Comparison of ENCODE assay signal across 18 cellular contexts in genomic region chr3:146134348-146135117, GRCh38. TPM values are rescaled to one million over a fixed set of nuclear protein-coding genes. Genes with fewer than 3 reads are reported as not detected.
DNase-seq lines count a peak whose midpoint lies in the region; ATAC-seq, FAIRE-seq and TF ChIP-seq lines count a peak whose summit lies in the region.
"Had no signal": no experiment of that assay in that cellular context is flagged by ENCODE, and none has a peak within 500 bp of the region (broad histone marks: within the 10 kb centered on the region; RNA-seq: fewer than 3 reads in every experiment).

No MANE protein-coding gene starts in this region.

- H3K9me3 ChIP-seq in cardiac muscle cell (ENCODE audit: low read depth) (no peaks in the 10 kb centered on the region), heart right ventricle (no peaks in the 10 kb centered on the region), astrocyte (ENCODE audit: insufficient read depth, low read depth, low read length) (no peaks in the 10 kb centered on the region)
- H3K9me3 ChIP-seq: adrenal gland, Caco-2, stomach had no signal

- H3K27ac Mint-ChIP-seq in astrocyte (ENCODE audit: unreplicated experiment), result peak overlapping the region; percentile 54
- H3K27ac Mint-ChIP-seq: activated CD4-positive, alpha-beta memory T cell treated with anti-CD3 and anti-CD28 coated beads for 36 hours; dendritic cell treated with granulocyte-macrophage colony-stimulating factor and Interleukin-4, amounts not matched to agents 40 ng/mL and 50 ng/mL, for 4 days had no signal

- H3K27me3 Mint-ChIP-seq in astrocyte (ENCODE audit: low read depth, unreplicated experiment), result no peaks in the 10 kb centered on the region
- H3K27me3 Mint-ChIP-seq: activated CD4-positive, alpha-beta memory T cell treated with anti-CD3 and anti-CD28 coated beads for 36 hours; dendritic cell treated with granulocyte-macrophage colony-stimulating factor and Interleukin-4, amounts not matched to agents 40 ng/mL and 50 ng/mL, for 4 days had no signal

- TF ChIP-seq CTCF in cardiac muscle cell (IDR thresholded peaks at IDR 0.05; ENCODE audit: low read depth, low read length) (no peak), heart right ventricle (IDR thresholded peaks at IDR 0.05) (no peak), astrocyte (IDR thresholded peaks at IDR 0.05; ENCODE audit: insufficient read depth, low read depth, low read length) (no peak)

- H3K4me2 ChIP-seq in astrocyte (ENCODE audit: low read length), result no peak overlapping the region

- H4K20me1 ChIP-seq in astrocyte (ENCODE audit: insufficient read depth, low read length), result peaks cover 54% of the 10 kb centered on the region

- peak overlapping the region; percentile 57 for H3K27ac ChIP-seq in cardiac muscle cell
- no peak overlapping the region for H3K27ac ChIP-seq in heart right ventricle
- no peak overlapping the region for H3K27ac ChIP-seq in astrocyte (ENCODE audit: low read depth, low read length)
- H3K27ac ChIP-seq: adrenal gland, HL-60, stomach had no signal

- no peaks in the 10 kb centered on the region for H3K27me3 ChIP-seq in cardiac muscle cell
- no peaks in the 10 kb centered on the region for H3K27me3 ChIP-seq in heart right ventricle
- no peaks in the 10 kb centered on the region for H3K27me3 ChIP-seq in astrocyte (ENCODE audit: insufficient read depth, low read length)
- H3K27me3 ChIP-seq: adrenal gland, stomach had no signal

- no peak for FAIRE-seq in astrocyte (lab: Jason Lieb, UNC)
- FAIRE-seq: small intestine had no signal

- ATAC-seq in heart right ventricle (no peak), HG02610 (IDR thresholded peaks at IDR 0.05; ENCODE audit: unreplicated experiment) (no peak), GM19455 (IDR thresholded peaks at IDR 0.05; ENCODE audit: unreplicated experiment) (no peak)

- H3K4me3 ChIP-seq in cardiac muscle cell, result no peak overlapping the region
- no peak overlapping the region for H3K4me3 ChIP-seq in heart right ventricle
- no peak overlapping the region for H3K4me3 ChIP-seq in astrocyte (ENCODE audit: insufficient read depth, low read depth, low read length)
- H3K4me3 ChIP-seq: adrenal gland, stomach had no signal

- peaks cover 3% of the 10 kb centered on the region for H3K36me3 Mint-ChIP-seq in astrocyte (ENCODE audit: low read depth, unreplicated experiment)
- H3K36me3 Mint-ChIP-seq: activated CD4-positive, alpha-beta memory T cell treated with anti-CD3 and anti-CD28 coated beads for 36 hours had no signal

- H3K4me1 ChIP-seq in cardiac muscle cell (ENCODE audit: low read depth) (peaks cover 16% of the 10 kb centered on the region), heart right ventricle (peaks cover 0 to 50% (median 37%) of the 10 kb centered on the region in 9 donors), astrocyte (ENCODE audit: insufficient read depth, low read length) (peaks cover 20% of the 10 kb centered on the region)
- H3K4me1 ChIP-seq: Caco-2 had no signal

- no peak overlapping the region for H2AFZ ChIP-seq in astrocyte (ENCODE audit: low read depth, low read length)

- H3K9me3 Mint-ChIP-seq in astrocyte (ENCODE audit: unreplicated experiment), result no peaks in the 10 kb centered on the region
- H3K9me3 Mint-ChIP-seq: activated CD4-positive, alpha-beta memory T cell treated with anti-CD3 and anti-CD28 coated beads for 36 hours; dendritic cell treated with granulocyte-macrophage colony-stimulating factor and Interleukin-4, amounts not matched to agents 40 ng/mL and 50 ng/mL, for 4 days had no signal

- WGBS in heart right ventricle, 2 donors, result 60 to 61% methylated on average over 5 of the region's 5 CpGs

- no peak overlapping the region for H3K9ac ChIP-seq in astrocyte (ENCODE audit: low read length)

- intact Hi-C loops in heart right ventricle (cut with DNase I), result no loop called here

- no peaks in the 10 kb centered on the region for H3K36me3 ChIP-seq in cardiac muscle cell
- no peaks in the 10 kb centered on the region for H3K36me3 ChIP-seq in heart right ventricle
- H3K36me3 ChIP-seq in astrocyte (ENCODE audit: insufficient read depth, low read length), result no peaks in the 10 kb centered on the region
- H3K36me3 ChIP-seq: adrenal gland, stomach had no signal

- H3K4me3 Mint-ChIP-seq in astrocyte (ENCODE audit: unreplicated experiment), result no peak overlapping the region
- H3K4me3 Mint-ChIP-seq: activated CD4-positive, alpha-beta memory T cell treated with anti-CD3 and anti-CD28 coated beads for 36 hours; dendritic cell treated with granulocyte-macrophage colony-stimulating factor and Interleukin-4, amounts not matched to agents 40 ng/mL and 50 ng/mL, for 4 days had no signal

- DNase-seq in cardiac muscle cell (ENCODE audit: low read depth in 1 of 2, low spot score in 1 of 2) (no peak), heart right ventricle (no peak), astrocyte (ENCODE audit: low read depth) (no peak), iPS-NIHi11 (ENCODE audit: low spot score) (peak; percentile 26)
- no peak for DNase-seq in NK-92 treated with Interleukin-12 subunit alpha and Interleukin-12 subunit beta, amount 100 ng/mL, for 24 hours (lab: John Stamatoyannopoulos, UW)
- no peak for DNase-seq in activated CD4-positive, alpha-beta T cell treated with anti-CD3 and anti-CD28 coated beads for 4 hours
- DNase-seq: activated CD4-positive, alpha-beta memory T cell treated with anti-CD3 and anti-CD28 coated beads for 36 hours; adrenal gland; Caco-2; mesenchymal stem cell; NCI-H2081; small intestine; stomach; T1000 had no signal

- H3K4me1 Mint-ChIP-seq in astrocyte (ENCODE audit: low read depth, unreplicated experiment), result peaks cover 48% of the 10 kb centered on the region

- H3K79me2 ChIP-seq in astrocyte (ENCODE audit: insufficient read depth, low read length), result peaks cover 84% of the 10 kb centered on the region

RNA-seq across cellular contexts. Expression of gene PLOD2, which starts 26.5 kb away (rescaled TPM):
- total RNA-seq in cardiac muscle cell (82.1 and 84.5 TPM in 2 replicates), heart right ventricle (10 to 100 TPM; 12.5 to 44.6 (median 16.8) TPM), astrocyte (117 and 151 TPM in 2 replicates)
- polyA plus RNA-seq in cardiac muscle cell (93.7 and 108 TPM in 2 replicates), heart right ventricle (10 to 100 TPM; 13.7 to 32.7 TPM)
